Comparison of ENCODE assay signal across 26 cellular contexts in genomic region chr15:80260566-80260965, GRCh38. TPM values are rescaled to one million over a fixed set of nuclear protein-coding genes. Genes with fewer than 3 reads are reported as not detected.
"Had no signal": no experiment of that assay in that cellular context is flagged by ENCODE, and none has a peak within 500 bp of the region (broad histone marks: within the 10 kb centered on the region; RNA-seq: fewer than 3 reads in every experiment).

No MANE protein-coding gene starts in this region.

- H3K4me2 ChIP-seq: smooth muscle cell had no signal

- H3K4me1 ChIP-seq: body of pancreas, colonic mucosa, foreskin keratinocyte, heart right ventricle, prostate gland, stomach, thyroid gland had no signal

- H3K27me3 ChIP-seq: body of pancreas, colonic mucosa, ovary, thyroid gland had no signal

- H3K4me3 ChIP-seq: body of pancreas, colonic mucosa, dorsolateral prefrontal cortex, heart right ventricle, lung, ovary, prostate gland, smooth muscle cell, stomach, thyroid gland had no signal

- ATAC-seq: activated CD4-positive, alpha-beta T cell treated with anti-CD3 and anti-CD28 coated beads for 36 hours; activated T-cell treated with anti-CD3 and anti-CD28 coated beads, Interleukin-2, amount 50 U/mL, for 72 hours; body of pancreas; foreskin keratinocyte; heart right ventricle; stimulated activated naive B cell treated with anti-CD40 and anti-IgM and Interleukin-4, amounts not matched to agents 10 μg/mL and 1 μg/mL and 100 μg/mL, for 72 hours had no signal

- H3K27ac ChIP-seq: body of pancreas, colonic mucosa, dorsolateral prefrontal cortex, foreskin keratinocyte, heart right ventricle, ovary, prostate gland, stomach, thyroid gland had no signal

- H3K9me3 ChIP-seq: body of pancreas, colonic mucosa, heart right ventricle, ovary, prostate gland, stomach, thyroid gland had no signal

- DNase-seq: activated CD4-positive, alpha-beta T cell treated with anti-CD3 and anti-CD28 coated beads for 36 hours; activated CD4-positive, alpha-beta T cell treated with anti-CD3 and anti-CD28 coated beads, Interleukin-2, amount 50 U/mL, for 4 hours; activated CD4-positive, CD25-positive, alpha-beta regulatory T cell; activated effector memory CD4-positive, alpha-beta T cell treated with Interleukin-2 at 50 U/mL for 16 hours; activated naive CD4-positive, alpha-beta T cell treated with Interleukin-2 at 50 U/mL for 16 hours; activated T-cell treated with anti-CD3 and anti-CD28 coated beads for 4 hours; activated T-cell treated with anti-CD3 and anti-CD28 coated beads, Interleukin-2, amount 50 U/mL, for 72 hours; aorta; body of pancreas; colonic mucosa; dorsolateral prefrontal cortex; effector memory CD4-positive, alpha-beta T cell; foreskin keratinocyte; heart right ventricle; ovary; retina; stimulated activated CD4-positive, alpha-beta T cell treated with anti-CD3 and anti-CD28 coated beads, Interleukin-2, amount 100 ng/mL, for 24 hours; stimulated activated naive B cell treated with anti-CD40 and anti-IgM and Interleukin-4, amounts not matched to agents 10 μg/mL and 1 μg/mL and 100 μg/mL, for 72 hours; stomach; T-helper 1 cell; thyroid gland had no signal

- H3K36me3 ChIP-seq: colonic mucosa, heart right ventricle, ovary, prostate gland, stomach, thyroid gland had no signal

RNA-seq across cellular contexts. Expression of gene CTXND1, which starts 8.6 kb away (rescaled TPM):
- total RNA-seq: activated CD4-positive, alpha-beta T cell treated with anti-CD3 and anti-CD28 coated beads for 36 hours; activated T-cell treated with anti-CD3 and anti-CD28 coated beads, Interleukin-2, amount 50 U/mL, for 72 hours; foreskin keratinocyte; kidney epithelial cell; mesenteric fat pad; smooth muscle cell had no signal
- polyA plus RNA-seq: foreskin keratinocyte had no signal
